In the genomic region with DNA sequence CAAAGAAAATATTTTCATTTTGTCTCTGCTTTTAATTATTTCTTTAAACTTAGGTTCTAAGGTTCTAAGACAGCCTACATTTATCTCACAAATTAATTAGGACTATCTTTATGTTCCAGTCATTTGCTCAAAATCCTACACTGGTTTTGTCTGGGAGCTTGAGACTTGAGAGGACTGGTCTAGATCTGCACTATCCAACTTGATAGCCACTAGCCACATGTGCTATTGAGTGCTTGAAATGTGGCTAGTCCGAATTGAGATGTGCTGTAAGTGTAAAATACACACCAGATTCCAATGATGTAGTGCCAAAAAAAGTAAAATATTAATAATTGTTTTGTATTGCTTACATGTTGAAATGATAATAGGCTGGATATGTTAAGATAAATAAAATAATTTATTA, we compare ENCODE assay signal across 17 cellular contexts.
"Had no signal": no experiment of that assay in that cellular context is flagged by ENCODE, and none has a peak within 500 bp of the region (broad histone marks: within the 10 kb centered on the region; RNA-seq: fewer than 3 reads in every experiment).

No MANE protein-coding gene starts in this region.

- H3K27me3 ChIP-seq: cardiac muscle cell, neutrophil, right lobe of liver, testis had no signal

- H3K9me3 Mint-ChIP-seq: activated CD4-positive, alpha-beta memory T cell treated with anti-CD3 and anti-CD28 coated beads for 36 hours; activated naive CD8-positive, alpha-beta T cell treated with anti-CD3 and anti-CD28 coated beads for 36 hours; activated T-cell treated with anti-CD3 and anti-CD28 coated beads, Interleukin-2, amount 50 U/mL, for 4 hours; naive thymus-derived CD8-positive, alpha-beta T cell; T-helper 2 cell treated with Interferon-gamma antibody and Interleukin-4, amounts not matched to agents 5 μg/mL and 100 μg/mL, for 36 hours had no signal

- H3K27ac Mint-ChIP-seq: activated CD4-positive, alpha-beta memory T cell treated with anti-CD3 and anti-CD28 coated beads for 36 hours; activated naive CD8-positive, alpha-beta T cell treated with anti-CD3 and anti-CD28 coated beads for 36 hours; T-helper 2 cell treated with Interferon-gamma antibody and Interleukin-4, amounts not matched to agents 5 μg/mL and 100 μg/mL, for 36 hours had no signal

- H3K27ac ChIP-seq: cardiac muscle cell, neutrophil, right lobe of liver had no signal

- H3K9me3 ChIP-seq: mucosa of descending colon, neutrophil, right lobe of liver, testis had no signal

- FAIRE-seq: urothelium cell line had no signal

- ATAC-seq: activated T-cell treated with anti-CD3 and anti-CD28 coated beads, Interleukin-2, amount 50 U/mL, for 4 hours; mucosa of descending colon; naive thymus-derived CD8-positive, alpha-beta T cell had no signal

- H3K4me3 ChIP-seq: cardiac muscle cell, mucosa of descending colon, right lobe of liver, testis had no signal

- DNase-seq: activated CD4-positive, alpha-beta memory T cell treated with anti-CD3 and anti-CD28 coated beads for 36 hours; activated CD4-positive, alpha-beta T cell treated with anti-CD3 and anti-CD28 coated beads for 1 hour; activated effector memory CD4-positive, alpha-beta T cell treated with anti-CD3 and anti-CD28 coated beads, Interleukin-2, amount 50 U/mL, for 16 hours; activated naive CD8-positive, alpha-beta T cell treated with anti-CD3 and anti-CD28 coated beads for 36 hours; activated T-cell treated with anti-CD3 and anti-CD28 coated beads, Interleukin-2, amount 50 U/mL, for 4 hours; cortex of kidney; effector CD8-positive, alpha-beta T cell; mucosa of descending colon; naive thymus-derived CD8-positive, alpha-beta T cell; right lobe of liver; stimulated activated naive CD4-positive, alpha-beta T cell treated with Interleukin-2 at 50 U/mL for 16 hours; SW 1271; testis had no signal

- H3K4me3 Mint-ChIP-seq: activated CD4-positive, alpha-beta memory T cell treated with anti-CD3 and anti-CD28 coated beads for 36 hours; activated naive CD8-positive, alpha-beta T cell treated with anti-CD3 and anti-CD28 coated beads for 36 hours; activated T-cell treated with anti-CD3 and anti-CD28 coated beads, Interleukin-2, amount 50 U/mL, for 4 hours; T-helper 2 cell treated with Interferon-gamma antibody and Interleukin-4, amounts not matched to agents 5 μg/mL and 100 μg/mL, for 36 hours had no signal
